21 cellular contexts compared by ENCODE assay signal in genomic region chr20:40960101-40960500, GRCh38.
DNase-seq lines count a peak whose midpoint lies in the region; ATAC-seq and TF ChIP-seq lines count a peak whose summit lies in the region.
"Had no signal": no experiment of that assay in that cellular context is flagged by ENCODE, and none has a peak within 500 bp of the region (broad histone marks: within the 10 kb centered on the region; RNA-seq: fewer than 3 reads in every experiment).

No MANE protein-coding gene starts in this region.

- TF ChIP-seq POLR2A in spleen (IDR thresholded peaks at IDR 0.05), result no peak

- no peak overlapping the region for H3K27ac Mint-ChIP-seq in osteocyte (ENCODE audit: unreplicated experiment)
- H3K27ac Mint-ChIP-seq: CD4-positive, alpha-beta T cell; GM23338; HFFc6; IgD-negative memory B cell had no signal

- ATAC-seq in RWPE2 (ENCODE audit: low read depth) (no peak), left cardiac atrium (no peak), upper lobe of right lung (no peak)
- ATAC-seq: GM23338 had no signal

- H3K4me3 Mint-ChIP-seq in osteocyte (ENCODE audit: unreplicated experiment), result no peak overlapping the region
- H3K4me3 Mint-ChIP-seq: CD4-positive, alpha-beta T cell; GM23338; HFFc6; IgD-negative memory B cell had no signal

- intact Hi-C loops in spleen (cut with DNase I; ENCODE audit: low total_unique reads) (loop anchor here (5.0 kb wide), 2 partner anchors 1073 to 1688 kb away; no protein-coding TSS in a partner anchor), left cardiac atrium (cut with DNase I) (loop anchor here in 1 of 2 donors (10.0 kb wide), 1 partner anchor 1695 kb away; no protein-coding TSS in a partner anchor), upper lobe of right lung (cut with DNase I) (no loop called here)

- H3K4me1 Mint-ChIP-seq in osteocyte (ENCODE audit: unreplicated experiment), result no peaks in the 10 kb centered on the region
- H3K4me1 Mint-ChIP-seq: GM23338 had no signal

- no peak overlapping the region for H3K4me3 ChIP-seq in RWPE2 (ENCODE audit: severe bottlenecking)
- no peak overlapping the region for H3K4me3 ChIP-seq in spleen
- H3K4me3 ChIP-seq in upper lobe of right lung, result no peak overlapping the region
- H3K4me3 ChIP-seq: BLaER1, GM23338, HAP-1, PC-9 had no signal

- H3K36me3 ChIP-seq in RWPE2 (ENCODE audit: low read depth) (no peaks in the 10 kb centered on the region), spleen (no peaks in the 10 kb centered on the region), upper lobe of right lung (no peaks in the 10 kb centered on the region)
- H3K36me3 ChIP-seq: BLaER1, HAP-1 had no signal

- H3K9me3 ChIP-seq in RWPE2 (ENCODE audit: severe bottlenecking), result no peaks in the 10 kb centered on the region
- H3K9me3 ChIP-seq in spleen, result no peaks in the 10 kb centered on the region
- no peaks in the 10 kb centered on the region for H3K9me3 ChIP-seq in upper lobe of right lung
- H3K9me3 ChIP-seq: BLaER1, HAP-1 had no signal

- no peaks in the 10 kb centered on the region for H3K36me3 Mint-ChIP-seq in osteocyte (ENCODE audit: unreplicated experiment)
- H3K36me3 Mint-ChIP-seq: IgD-negative memory B cell had no signal

- H3K27me3 ChIP-seq in RWPE2 (ENCODE audit: insufficient read depth, poor library complexity, severe bottlenecking) (no peaks in the 10 kb centered on the region), spleen (replicated peaks in 1 of 7) (peaks cover 0 to 10% (median 0%) of the 10 kb centered on the region in 7 donors), upper lobe of right lung (no peaks in the 10 kb centered on the region)
- H3K27me3 ChIP-seq: BLaER1 had no signal

- TF ChIP-seq CTCF in GM13976 (IDR thresholded peaks at IDR 0.05; ENCODE audit: borderline replicate concordance, control extremely low read depth, extremely low read depth, insufficient read depth, missing control alignments) (no peak), RWPE2 (IDR thresholded peaks at IDR 0.05; ENCODE audit: poor library complexity, severe bottlenecking) (no peak), osteocyte (IDR thresholded peaks at IDR 0.05) (no peak), spleen (IDR thresholded peaks at IDR 0.05 in 8 of 11, conservative IDR thresholded peaks at IDR 0.05 in 3 of 11) (no peak), upper lobe of right lung (IDR thresholded peaks at IDR 0.05) (no peak)

- H3K4me1 ChIP-seq in RWPE2 (ENCODE audit: insufficient read depth, poor library complexity, severe bottlenecking), result peaks cover 8% of the 10 kb centered on the region
- H3K4me1 ChIP-seq in spleen, result peaks cover 0 to 32% (median 14%) of the 10 kb centered on the region in 6 donors
- H3K4me1 ChIP-seq in upper lobe of right lung, result peaks cover 4% of the 10 kb centered on the region
- H3K4me1 ChIP-seq: HAP-1 had no signal

- peaks cover 13% of the 10 kb centered on the region for H3K27me3 Mint-ChIP-seq in osteocyte (ENCODE audit: unreplicated experiment)
- H3K27me3 Mint-ChIP-seq: IgD-negative memory B cell had no signal

- in situ Hi-C loops in GM13976 (cut with MboI; ENCODE audit: low sequenced_read_pairs, unreplicated experiment), result no loop called here

- no peaks in the 10 kb centered on the region for H3K9me3 Mint-ChIP-seq in osteocyte (ENCODE audit: unreplicated experiment)
- H3K9me3 Mint-ChIP-seq: CD4-positive, alpha-beta T cell; GM23338; HFFc6; IgD-negative memory B cell had no signal

- DNase-seq in GM13976 (ENCODE audit: low spot score) (peak; percentile 2), RWPE2 (ENCODE audit: low spot score) (peak; percentile 52), islet precursor cell (peak; percentile 20), osteocyte (ENCODE audit: extremely low spot score, unreplicated experiment) (peak; percentile 23), spleen (no peak), left cardiac atrium (no peak), upper lobe of right lung (no peak), NCI-H226 (no peak)
- DNase-seq: CD4-positive, alpha-beta T cell; HFFc6; MM.1S; NCI-H2029; NCI-H526 treated with DMSO at 0.1 percent for 48 hours; PC-9; RPMI8226; SHP77 had no signal

- H3K27ac ChIP-seq in RWPE2 (ENCODE audit: poor library complexity, severe bottlenecking) (no peak overlapping the region), spleen (no peak overlapping the region), upper lobe of right lung (no peak overlapping the region)
- H3K27ac ChIP-seq: BLaER1, KMS-11, PC-9 had no signal

- 88 to 97% (median 93%) methylated on average over 4 of the region's 4 CpGs for WGBS in spleen, 5 donors

Comparison
In these comparisons a context has a peak if more than half of its experiments do, and no peak if none do; other contexts are left out.
1. DNase-seq: peak in GM13976 (single experiment), RWPE2 (single experiment), islet precursor cell (single experiment) and osteocyte (single experiment); none in spleen (single experiment), left cardiac atrium (single experiment), upper lobe of right lung (single experiment) and NCI-H226 (single experiment).